8 cellular contexts compared by ENCODE assay signal in genomic region chr14:81519200-81519998, GRCh38. TPM values are rescaled to one million over a fixed set of nuclear protein-coding genes. Genes with fewer than 3 reads are reported as not detected.
A peak's percentile ranks its signal among the peaks of the same experiment; 100 is the strongest.
DNase-seq lines count a peak whose midpoint lies in the region; ATAC-seq and TF ChIP-seq lines count a peak whose summit lies in the region.

No MANE protein-coding gene starts in this region.

- H3K4me3 ChIP-seq in breast epithelium (no peak overlapping the region), mammary epithelial cell (replicated peaks in 1 of 3; ENCODE audit: insufficient read depth in 1 of 3, low read depth in 2 of 3, low read length in 3 of 3) (no peak overlapping the region), mesendoderm (ENCODE audit: low read length) (no peak overlapping the region)

- H3K4ac ChIP-seq in mesendoderm (ENCODE audit: low read depth, low read length), result peak overlapping the region; percentile 16

- dilution Hi-C loops in mammary epithelial cell (cut with HindIII; ENCODE audit: low sequenced_read_pairs), result no loop called here

- TF ChIP-seq CTCF in breast epithelium (IDR thresholded peaks at IDR 0.05) (no peak), mammary epithelial cell (conservative IDR thresholded peaks at IDR 0.05 in 1 of 2, IDR thresholded peaks at IDR 0.05 in 1 of 2; ENCODE audit: extremely low read depth in 1 of 2, insufficient read depth in 1 of 2, low read depth in 1 of 2, low read length in 2 of 2) (no peak)

- no peak overlapping the region for H3K23ac ChIP-seq in mesendoderm (ENCODE audit: low read length)

- H4K20me1 ChIP-seq in mammary epithelial cell (ENCODE audit: insufficient read depth, low read length), result no peaks in the 10 kb centered on the region

- no peaks in the 10 kb centered on the region for H3K27me3 ChIP-seq in breast epithelium
- no peaks in the 10 kb centered on the region for H3K27me3 ChIP-seq in mammary epithelial cell (ENCODE audit: insufficient read depth, low read length)
- H3K27me3 ChIP-seq in mesendoderm (ENCODE audit: insufficient read depth, low read length, poor library complexity), result no peaks in the 10 kb centered on the region

- no peak overlapping the region for H4K8ac ChIP-seq in mesendoderm (ENCODE audit: low read depth, low read length)

- peaks cover 4% of the 10 kb centered on the region for H3K79me2 ChIP-seq in mammary epithelial cell (ENCODE audit: insufficient read depth, low read length)
- H3K79me2 ChIP-seq in mesendoderm (ENCODE audit: control insufficient read depth, insufficient read depth, low read length), result no peaks in the 10 kb centered on the region

- peak overlapping the region; percentile 60 to 81 for H3K27ac ChIP-seq in breast epithelium
- H3K27ac ChIP-seq in mammary epithelial cell (ENCODE audit: insufficient read depth, low read depth, low read length), result no peak overlapping the region
- peak overlapping the region; percentile 69 for H3K27ac ChIP-seq in angular gyrus (ENCODE audit: low read depth, low read length)
- H3K27ac ChIP-seq in mesendoderm (ENCODE audit: low read depth, low read length), result peak overlapping the region; percentile 57

- no peak for TF ChIP-seq POLR2A in breast epithelium (IDR thresholded peaks at IDR 0.05)

- H3K4me1 ChIP-seq in breast epithelium (peaks cover 0 to 13% of the 10 kb centered on the region in 2 donors), mammary epithelial cell (ENCODE audit: insufficient read depth, low read length) (no peaks in the 10 kb centered on the region), mesendoderm (ENCODE audit: control insufficient read depth, low read depth, low read length) (peaks cover 18% of the 10 kb centered on the region)

- no TSS peak for BruUV-seq in mammary epithelial cell (replicated peaks; lab: Mats Ljungman, UMichigan)

- peak; percentile 71 for ATAC-seq in HG03469 (IDR thresholded peaks at IDR 0.05; ENCODE audit: unreplicated experiment)

- H3K9me3 ChIP-seq in breast epithelium (no peaks in the 10 kb centered on the region), mammary epithelial cell (replicated peaks; ENCODE audit: insufficient read depth, low read length) (no peaks in the 10 kb centered on the region)

- peak overlapping the region; percentile 61 for H2BK5ac ChIP-seq in mesendoderm (ENCODE audit: low read length)

- DNase-seq in breast epithelium (ENCODE audit: low spot score in 2 of 2) (no peak), mammary epithelial cell (no peak), mesendoderm (peak; percentile 42), NCI-H1092 treated with DMSO at 0.1 percent for 48 hours (lab: John Stamatoyannopoulos, UW) (no peak)
- DNase-seq in NK-92 treated with Interleukin-12 subunit alpha and Interleukin-12 subunit beta, amount 100 ng/mL, for 24 hours (lab: John Stamatoyannopoulos, UW), result no peak
- no peak for DNase-seq in activated CD4-positive, alpha-beta T cell treated with anti-CD3 and anti-CD28 coated beads for 1 hour

- no peak overlapping the region for H2AFZ ChIP-seq in mammary epithelial cell (ENCODE audit: low read depth, low read length)

- no peaks in the 10 kb centered on the region for H3K36me3 ChIP-seq in breast epithelium
- H3K36me3 ChIP-seq in mammary epithelial cell (ENCODE audit: insufficient read depth, low read length), result peaks cover 3% of the 10 kb centered on the region
- H3K36me3 ChIP-seq in mesendoderm (ENCODE audit: control insufficient read depth, insufficient read depth, low read length), result no peaks in the 10 kb centered on the region

- H3K9ac ChIP-seq in mammary epithelial cell (ENCODE audit: insufficient read depth, low read length), result no peak overlapping the region
- peak overlapping the region; percentile 47 for H3K9ac ChIP-seq in mesendoderm (ENCODE audit: low read length)

- in situ Hi-C loops in mammary epithelial cell (cut with MboI; ENCODE audit: low sequenced_read_pairs in 2 of 2), result no loop called here

- no peak overlapping the region for H3K4me2 ChIP-seq in mammary epithelial cell (ENCODE audit: insufficient read depth, low read depth, low read length)
- H3K4me2 ChIP-seq in mesendoderm (ENCODE audit: low read length), result no peak overlapping the region

- H2AK5ac ChIP-seq in mesendoderm (ENCODE audit: low read length), result peak overlapping the region; percentile 61

- intact Hi-C loops in breast epithelium (cut with DNase I; ENCODE audit: low total_unique reads) (no loop called here), mammary epithelial cell (cut with micrococcal nuclease) (no loop called here)

- CTCF ChIA-PET in mammary epithelial cell (lab: Charles Lee; ENCODE audit: low non-redundant PET), result no interaction called here

- 100% methylated on average over 3 of the region's 3 CpGs for WGBS in mammary epithelial cell (ENCODE audit: low coverage, missing lambda C conversion rate)
- WGBS in mesendoderm (ENCODE audit: extremely low coverage, insufficient coverage, low lambda C conversion rate), result no CpG with 5 or more reads among the region's 3 CpGs

- peak overlapping the region; percentile 17 for H2BK120ac ChIP-seq in mesendoderm (ENCODE audit: low read depth, low read length)

- no peak overlapping the region for H4K5ac ChIP-seq in mesendoderm (ENCODE audit: low read length)

- no peak overlapping the region for H2BK15ac ChIP-seq in mesendoderm (replicated peaks; ENCODE audit: low read depth)

- peaks cover 1% of the 10 kb centered on the region for H3K79me1 ChIP-seq in mesendoderm (ENCODE audit: low read length)

- H3K18ac ChIP-seq in mesendoderm (ENCODE audit: low read length), result peak overlapping the region; percentile 2

- H3K56ac ChIP-seq in mesendoderm (ENCODE audit: low read length), result peak overlapping the region; percentile 47

RNA-seq across cellular contexts. Expression of gene SEL1L, which starts 14.3 kb away (rescaled TPM):
- total RNA-seq in breast epithelium (10 to 100 TPM; 53.7 to 84.3 (median 65.9) TPM), mammary epithelial cell (10 to 100 TPM; 64.3 to 85.9 TPM)
- 8.3 TPM for polyA plus RNA-seq in mammary epithelial cell
- polyA minus RNA-seq in mammary epithelial cell, result 36.8 TPM
- polyA plus RNA-seq in mesendoderm (2013, experiment 1 of 2), result 12.1 TPM
- 11.6 TPM for polyA plus RNA-seq in mesendoderm (2013, experiment 2 of 2)
